11 cellular contexts compared by ENCODE assay signal in genomic region chr11:69817265-69818236, GRCh38. TPM values are rescaled to one million over a fixed set of nuclear protein-coding genes. Genes with fewer than 3 reads are reported as not detected.
DNase-seq lines count a peak whose midpoint lies in the region; ATAC-seq and TF ChIP-seq lines count a peak whose summit lies in the region.
"Had no signal": no experiment of that assay in that cellular context is flagged by ENCODE, and none has a peak within 500 bp of the region (broad histone marks: within the 10 kb centered on the region; RNA-seq: fewer than 3 reads in every experiment).

No MANE protein-coding gene starts in this region.

- H2BK120ac ChIP-seq in mesenchymal stem cell (ENCODE audit: low read depth, low read length) = no peak overlapping the region

- TF ChIP-seq EP300 in gastroesophageal sphincter (IDR thresholded peaks at IDR 0.05) = no peak

- H3K4me1 Mint-ChIP-seq in chondrocyte (ENCODE audit: low read depth) = no peaks in the 10 kb centered on the region
- H3K4me1 Mint-ChIP-seq: activated B cell treated with CpG ODN at 0.5 μM for 24 hours had no signal

- H3K4me1 ChIP-seq in mesenchymal stem cell (ENCODE audit: control insufficient read depth, insufficient read depth, low read depth, low read length) = peaks cover 18% of the 10 kb centered on the region
- peaks cover 0 to 23% (median 0%) of the 10 kb centered on the region in 3 donors for H3K4me1 ChIP-seq in gastroesophageal sphincter
- H3K4me1 ChIP-seq: upper lobe of right lung had no signal

- no peak overlapping the region for H3K4ac ChIP-seq in mesenchymal stem cell (ENCODE audit: low read depth in 1 of 2, low read length in 2 of 2)

- H4K8ac ChIP-seq in mesenchymal stem cell (ENCODE audit: low read length) = no peak overlapping the region

- TF ChIP-seq CTCF in chondrocyte (IDR thresholded peaks at IDR 0.05) (no peak), gastroesophageal sphincter (IDR thresholded peaks at IDR 0.05) (no peak)

- no peak overlapping the region for H3K9ac ChIP-seq in mesenchymal stem cell (ENCODE audit: low read length)

- TF ChIP-seq POLR2A in gastroesophageal sphincter (IDR thresholded peaks at IDR 0.05) = no peak

- ATAC-seq in HG02763 (IDR thresholded peaks at IDR 0.05; ENCODE audit: unreplicated experiment) = no peak
- ATAC-seq in gastroesophageal sphincter = no peak
- ATAC-seq: upper lobe of right lung had no signal

- peaks cover 80 to 81% of the 10 kb centered on the region in 2 experiments for H3K27me3 ChIP-seq in mesenchymal stem cell (ENCODE audit: control insufficient read depth in 1 of 2, insufficient read depth in 1 of 2, low read length in 2 of 2)
- H3K27me3 ChIP-seq in gastroesophageal sphincter = peaks cover 100% of the 10 kb centered on the region

- H3K27ac Mint-ChIP-seq in chondrocyte (ENCODE audit: unreplicated experiment) = no peak overlapping the region
- H3K27ac Mint-ChIP-seq: activated B cell treated with CpG ODN at 0.5 μM for 24 hours had no signal

- no peaks in the 10 kb centered on the region for H3K9me3 Mint-ChIP-seq in chondrocyte (ENCODE audit: low read depth)
- H3K9me3 Mint-ChIP-seq: activated B cell treated with CpG ODN at 0.5 μM for 24 hours had no signal

- H3K36me3 ChIP-seq in mesenchymal stem cell (ENCODE audit: control insufficient read depth in 1 of 2, insufficient read depth in 2 of 2, low read depth in 1 of 2, low read length in 2 of 2) (no peaks in the 10 kb centered on the region), gastroesophageal sphincter (no peaks in the 10 kb centered on the region)
- H3K36me3 ChIP-seq: upper lobe of right lung had no signal

- H4K91ac ChIP-seq in mesenchymal stem cell (ENCODE audit: low read length) = no peak overlapping the region

- no peak overlapping the region for H2BK15ac ChIP-seq in mesenchymal stem cell (ENCODE audit: low read depth, poor library complexity, severe bottlenecking)

- no peak overlapping the region for H3K14ac ChIP-seq in mesenchymal stem cell (ENCODE audit: low read length in 2 of 2)

- H3K4me3 ChIP-seq in mesenchymal stem cell (ENCODE audit: insufficient read depth in 1 of 2, low read depth in 1 of 2, low read length in 2 of 2) (no peak overlapping the region), gastroesophageal sphincter (no peak overlapping the region)
- H3K4me3 ChIP-seq: upper lobe of right lung had no signal

- no peak overlapping the region for H3K18ac ChIP-seq in mesenchymal stem cell (ENCODE audit: low read depth in 1 of 2, low read length in 2 of 2)

- peak overlapping the region in 1 of 2 experiments; percentile 70 for H3K23ac ChIP-seq in mesenchymal stem cell (ENCODE audit: low read length in 2 of 2)

- no peak overlapping the region for H2AFZ ChIP-seq in mesenchymal stem cell (ENCODE audit: low read depth, low read length)

- no peak overlapping the region for H2BK12ac ChIP-seq in mesenchymal stem cell (ENCODE audit: low read length in 2 of 2)

- no peaks in the 10 kb centered on the region for H3K79me1 ChIP-seq in mesenchymal stem cell (replicated peaks; ENCODE audit: low read length, poor library complexity, severe bottlenecking)

- H3K27me3 Mint-ChIP-seq in chondrocyte (ENCODE audit: low read depth) = peaks cover 48% of the 10 kb centered on the region

- H3K27ac ChIP-seq in mesenchymal stem cell (ENCODE audit: low read length, poor library complexity, severe bottlenecking) (no peak overlapping the region), gastroesophageal sphincter (no peak overlapping the region)
- H3K27ac ChIP-seq: upper lobe of right lung had no signal

- WGBS in mesenchymal stem cell = 2% methylated on average over 98 of the region's 108 CpGs
- WGBS in gastroesophageal sphincter (ENCODE audit: low coverage in 1 of 2), 2 donors = 0% methylated on average over 9 of the region's 108 CpGs; no CpG with 5 or more reads in 1 of the 2 donors

- no peak overlapping the region for H2BK5ac ChIP-seq in mesenchymal stem cell (ENCODE audit: low read depth, low read length, poor library complexity, severe bottlenecking)

- H3K36me3 Mint-ChIP-seq in chondrocyte (ENCODE audit: low read depth) = peaks cover 3% of the 10 kb centered on the region

- H3K9me3 ChIP-seq in mesenchymal stem cell (ENCODE audit: control insufficient read depth, low read length) = no peaks in the 10 kb centered on the region
- no peaks in the 10 kb centered on the region for H3K9me3 ChIP-seq in gastroesophageal sphincter
- H3K9me3 ChIP-seq: upper lobe of right lung had no signal

- peak overlapping the region; percentile 25 for H3K4me3 Mint-ChIP-seq in chondrocyte (ENCODE audit: unreplicated experiment)
- H3K4me3 Mint-ChIP-seq: activated B cell treated with CpG ODN at 0.5 μM for 24 hours had no signal

- peak overlapping the region; percentile 43 for H3K4me2 ChIP-seq in mesenchymal stem cell (ENCODE audit: low read length, poor library complexity, severe bottlenecking)

- H2AK5ac ChIP-seq in mesenchymal stem cell (ENCODE audit: low read length, severe bottlenecking) = no peak overlapping the region

- DNase-seq in Daoy (ENCODE audit: low read depth) = peak; percentile 29
- peak; percentile 90 for DNase-seq in HuH-7.5 (ENCODE audit: low spot score)
- DNase-seq in chondrocyte (ENCODE audit: low spot score) = no peak
- DNase-seq in mesenchymal stem cell = peak; percentile 18
- DNase-seq in activated naive CD4-positive, alpha-beta T cell treated with anti-CD3 and anti-CD28 coated beads, Interleukin-2, amount 50 U/mL, for 16 hours = no peak
- no peak for DNase-seq in DMS53 (lab: John Stamatoyannopoulos, UW)
- DNase-seq: activated B cell treated with CpG ODN at 0.5 μM for 24 hours, upper lobe of right lung had no signal

RNA-seq across cellular contexts. Expression of gene FGF3, which starts 1.7 kb away (rescaled TPM):
- total RNA-seq in Daoy (2014; rRNA removed; shearing (Covaris generic)) = not detected in 2 replicates
- not detected in 3 replicates for total RNA-seq in chondrocyte
- polyA plus RNA-seq in mesenchymal stem cell (2013, experiment 1 of 2) = not detected
- not detected for polyA plus RNA-seq in mesenchymal stem cell (2013, experiment 2 of 2)
- total RNA-seq in gastroesophageal sphincter = not detected
- total RNA-seq: activated B cell treated with CpG ODN at 0.5 μM for 24 hours, lung microvascular endothelial cell, upper lobe of right lung had no signal

RNA-seq across cellular contexts. Expression of gene FGF4, which starts 42.4 kb away (rescaled TPM):
- not detected in 2 replicates for total RNA-seq in Daoy (2014; rRNA removed; shearing (Covaris generic))
- total RNA-seq in chondrocyte (not detected in 3 replicates), gastroesophageal sphincter (not detected)
- polyA plus RNA-seq in mesenchymal stem cell (2013, experiment 1 of 2) = not detected
- polyA plus RNA-seq in mesenchymal stem cell (2013, experiment 2 of 2) = not detected
- total RNA-seq: activated B cell treated with CpG ODN at 0.5 μM for 24 hours, lung microvascular endothelial cell, upper lobe of right lung had no signal

Comparison
In these comparisons a context has a peak if more than half of its experiments do, and no peak if none do; other contexts are left out.
1. DNase-seq: peak in Daoy (single experiment), HuH-7.5 (single experiment) and mesenchymal stem cell (single experiment); none in chondrocyte (single experiment), activated naive CD4-positive, alpha-beta T cell treated with anti-CD3 and anti-CD28 coated beads, Interleukin-2, amount 50 U/mL, for 16 hours (single experiment) and DMS53 (single experiment).